ENCODE assay signal across 19 cellular contexts in genomic region chr14:31835049-31835448, GRCh38.
DNase-seq lines count a peak whose midpoint lies in the region; ATAC-seq and TF ChIP-seq lines count a peak whose summit lies in the region.
"Had no signal": no experiment of that assay in that cellular context is flagged by ENCODE, and none has a peak within 500 bp of the region (broad histone marks: within the 10 kb centered on the region; RNA-seq: fewer than 3 reads in every experiment).

No MANE protein-coding gene starts in this region.

- no peak overlapping the region for H3K4me3 Mint-ChIP-seq in stimulated activated effector memory CD8-positive, alpha-beta T cell treated with anti-CD3 and anti-CD28 coated beads, Interleukin-12 subunit alpha, Interleukin-12 subunit beta, amount 100 ng/mL, for 72 hours
- H3K4me3 Mint-ChIP-seq in activated CD8-positive, alpha-beta memory T cell treated with anti-CD3 and anti-CD28 coated beads, Interleukin-2, amount 10 ng/mL, durations not matched to agents 7 days and 5 days: no peak overlapping the region
- H3K4me3 Mint-ChIP-seq: CD8-positive, alpha-beta memory T cell; GM23338 had no signal

- TF ChIP-seq CTCF in MM.1S (IDR thresholded peaks at IDR 0.05; ENCODE audit: low read length): no peak

- H3K36me3 Mint-ChIP-seq in stimulated activated effector memory CD8-positive, alpha-beta T cell treated with anti-CD3 and anti-CD28 coated beads, Interleukin-12 subunit alpha, Interleukin-12 subunit beta, amount 100 ng/mL, for 72 hours: no peaks in the 10 kb centered on the region
- H3K36me3 Mint-ChIP-seq in activated CD8-positive, alpha-beta memory T cell treated with anti-CD3 and anti-CD28 coated beads, Interleukin-2, amount 10 ng/mL, durations not matched to agents 7 days and 5 days: peaks cover 4% of the 10 kb centered on the region

- H3K36me3 ChIP-seq in MM.1S (replicated peaks; ENCODE audit: insufficient read depth, low read length): no peaks in the 10 kb centered on the region
- H3K36me3 ChIP-seq: HAP-1, Peyer's patch had no signal

- H3K4me1 ChIP-seq in MM.1S (ENCODE audit: low read length): no peaks in the 10 kb centered on the region
- H3K4me1 ChIP-seq: Peyer's patch had no signal

- H3K9ac ChIP-seq in MM.1S (ENCODE audit: low read length): no peak overlapping the region
- H3K9ac ChIP-seq: KMS-11 had no signal

- no peaks in the 10 kb centered on the region for H3K9me2 ChIP-seq in MM.1S (replicated peaks; ENCODE audit: insufficient read depth, low read length)

- no peaks in the 10 kb centered on the region for H3K27me3 ChIP-seq in MM.1S (replicated peaks; ENCODE audit: insufficient read depth, low read length)
- H3K27me3 ChIP-seq: Peyer's patch had no signal

- CTCF ChIA-PET in activated CD8-positive, alpha-beta memory T cell treated with anti-CD3 and anti-CD28 coated beads, Interleukin-2, amount 10 ng/mL, durations not matched to agents 7 days and 5 days (lab: Charles Lee): no interaction called here

- H3K9me3 Mint-ChIP-seq in stimulated activated effector memory CD8-positive, alpha-beta T cell treated with anti-CD3 and anti-CD28 coated beads, Interleukin-12 subunit alpha, Interleukin-12 subunit beta, amount 100 ng/mL, for 72 hours: no peaks in the 10 kb centered on the region
- no peaks in the 10 kb centered on the region for H3K9me3 Mint-ChIP-seq in activated CD8-positive, alpha-beta memory T cell treated with anti-CD3 and anti-CD28 coated beads, Interleukin-2, amount 10 ng/mL, durations not matched to agents 7 days and 5 days (ENCODE audit: low read depth)
- H3K9me3 Mint-ChIP-seq: GM23338 had no signal

- H3K79me2 ChIP-seq in MM.1S (ENCODE audit: low read length): no peaks in the 10 kb centered on the region

- no peaks in the 10 kb centered on the region for H3K27me3 Mint-ChIP-seq in activated CD8-positive, alpha-beta memory T cell treated with anti-CD3 and anti-CD28 coated beads, Interleukin-2, amount 10 ng/mL, durations not matched to agents 7 days and 5 days
- H3K27me3 Mint-ChIP-seq: CD8-positive, alpha-beta memory T cell had no signal

- no peak overlapping the region for H3K4me2 ChIP-seq in MM.1S (ENCODE audit: low read depth, low read length)
- H3K4me2 ChIP-seq: GM23338, KMS-11 had no signal

- no peaks in the 10 kb centered on the region for H3K4me1 Mint-ChIP-seq in stimulated activated effector memory CD8-positive, alpha-beta T cell treated with anti-CD3 and anti-CD28 coated beads, Interleukin-12 subunit alpha, Interleukin-12 subunit beta, amount 100 ng/mL, for 72 hours
- no peaks in the 10 kb centered on the region for H3K4me1 Mint-ChIP-seq in activated CD8-positive, alpha-beta memory T cell treated with anti-CD3 and anti-CD28 coated beads, Interleukin-2, amount 10 ng/mL, durations not matched to agents 7 days and 5 days
- H3K4me1 Mint-ChIP-seq: CD8-positive, alpha-beta memory T cell; GM23338 had no signal

- DNase-seq in SIG-M5 treated with dmso at 0.1 percent for 504 hours (lab: John Stamatoyannopoulos, UW; ENCODE audit: unreplicated experiment) (peak; percentile 4), SIG-M5 (lab: John Stamatoyannopoulos, UW) (no peak), amniotic epithelial cell (ENCODE audit: low read depth) (peak; percentile 10), iris pigment epithelial cell (ENCODE audit: low read depth) (peak; percentile 7), MM.1S (no peak), AG20443 (ENCODE audit: low spot score) (no peak)
- DNase-seq in stimulated activated effector memory CD8-positive, alpha-beta T cell treated with anti-CD3 and anti-CD28 coated beads, Interleukin-12 subunit alpha, Interleukin-12 subunit beta, amount 100 ng/mL, for 72 hours (ENCODE audit: low spot score in 2 of 2): no peak
- no peak for DNase-seq in activated CD8-positive, alpha-beta memory T cell treated with anti-CD3 and anti-CD28 coated beads, Interleukin-2, amount 10 ng/mL, durations not matched to agents 7 days and 5 days
- DNase-seq: 8988T; AML-193; C1 segment of cervical spinal cord; CD8-positive, alpha-beta memory T cell; GDM1; NCI-H2171; NCI-H524; Peyer's patch had no signal

- ATAC-seq in stimulated activated effector memory CD8-positive, alpha-beta T cell treated with anti-CD3 and anti-CD28 coated beads, Interleukin-12 subunit alpha, Interleukin-12 subunit beta, amount 100 ng/mL, for 72 hours: peak; percentile 13
- ATAC-seq in activated CD8-positive, alpha-beta memory T cell treated with anti-CD3 and anti-CD28 coated beads, Interleukin-2, amount 10 ng/mL, durations not matched to agents 7 days and 5 days: no peak
- ATAC-seq: GM23338 had no signal

- H4K20me1 ChIP-seq in MM.1S (ENCODE audit: insufficient read depth, low read length): no peaks in the 10 kb centered on the region

- no peak overlapping the region for H3K27ac Mint-ChIP-seq in stimulated activated effector memory CD8-positive, alpha-beta T cell treated with anti-CD3 and anti-CD28 coated beads, Interleukin-12 subunit alpha, Interleukin-12 subunit beta, amount 100 ng/mL, for 72 hours
- no peak overlapping the region for H3K27ac Mint-ChIP-seq in activated CD8-positive, alpha-beta memory T cell treated with anti-CD3 and anti-CD28 coated beads, Interleukin-2, amount 10 ng/mL, durations not matched to agents 7 days and 5 days
- H3K27ac Mint-ChIP-seq: GM23338 had no signal

- H3K9me3 ChIP-seq in MM.1S (replicated peaks; ENCODE audit: insufficient read depth, low read length): no peaks in the 10 kb centered on the region
- H3K9me3 ChIP-seq: HAP-1, Peyer's patch had no signal

- H2AFZ ChIP-seq in MM.1S (ENCODE audit: low read length): no peak overlapping the region
- H2AFZ ChIP-seq: GM23338 had no signal

- H3F3A ChIP-seq in MM.1S (ENCODE audit: insufficient read depth, low read length): no peaks in the 10 kb centered on the region

- H3K27ac ChIP-seq in MM.1S (ENCODE audit: low read length): no peak overlapping the region
- H3K27ac ChIP-seq: KMS-11, Peyer's patch had no signal

- no peak overlapping the region for H3K4me3 ChIP-seq in MM.1S (ENCODE audit: low read length)
- H3K4me3 ChIP-seq: GM23338, HAP-1, Peyer's patch had no signal

Comparison
In these comparisons a context has a peak if more than half of its experiments do, and no peak if none do; other contexts are left out.
1. DNase-seq: peak in SIG-M5 treated with dmso at 0.1 percent for 504 hours (single experiment), amniotic epithelial cell (single experiment) and iris pigment epithelial cell (single experiment); none in SIG-M5 (single experiment), stimulated activated effector memory CD8-positive, alpha-beta T cell treated with anti-CD3 and anti-CD28 coated beads, Interleukin-12 subunit alpha, Interleukin-12 subunit beta, amount 100 ng/mL, for 72 hours (0 of 2), MM.1S (single experiment), AG20443 (single experiment) and activated CD8-positive, alpha-beta memory T cell treated with anti-CD3 and anti-CD28 coated beads, Interleukin-2, amount 10 ng/mL, durations not matched to agents 7 days and 5 days (single experiment).